ENCODE assay signal across 23 cellular contexts in genomic region chr6:43766964-43767461, GRCh38. TPM values are rescaled to one million over a fixed set of nuclear protein-coding genes. Genes with fewer than 3 reads are reported as not detected.
DNase-seq lines count a peak whose midpoint lies in the region; ATAC-seq and TF ChIP-seq lines count a peak whose summit lies in the region.
"Had no signal": no experiment of that assay in that cellular context is flagged by ENCODE, and none has a peak within 500 bp of the region (broad histone marks: within the 10 kb centered on the region; RNA-seq: fewer than 3 reads in every experiment).

No MANE protein-coding gene starts in this region.

- no peak overlapping the region for H3K4me3 ChIP-seq in liver (ENCODE audit: low read depth in 1 of 3, low read length in 3 of 3)

- no peak for TF ChIP-seq RAD21 in liver (IDR thresholded peaks at IDR 0.05)

- H3K36me3 Mint-ChIP-seq in Calu3 (ENCODE audit: insufficient read depth, unreplicated experiment) (peaks cover 30% of the 10 kb centered on the region), WTC11 (no peaks in the 10 kb centered on the region), progenitor cell of endocrine pancreas (ENCODE audit: insufficient read depth) (no peaks in the 10 kb centered on the region)
- H3K36me3 Mint-ChIP-seq: IgD-negative memory B cell, mesothelial cell of epicardium had no signal

- DNase-seq in Calu3, result peak; percentile 70
- peak; percentile 14 for DNase-seq in WTC11 (ENCODE audit: low spot score)
- no peak for DNase-seq in progenitor cell of endocrine pancreas (ENCODE audit: low spot score, unreplicated experiment)
- DNase-seq in RWPE1 (ENCODE audit: low spot score), result no peak
- no peak for DNase-seq in GF-D8 (lab: John Stamatoyannopoulos, UW)
- DNase-seq: activated CD4-positive, alpha-beta T cell treated with anti-CD3 and anti-CD28 coated beads, Interleukin-2, amount 50 U/mL, for 48 hours; activated CD4-positive, CD25-positive, alpha-beta regulatory T cell; activated naive CD8-positive, alpha-beta T cell treated with anti-CD3 and anti-CD28 coated beads, Interleukin-2, amount 10 ng/mL, durations not matched to agents 7 days and 5 days; C1 segment of cervical spinal cord; effector CD8-positive, alpha-beta T cell; erythroblast; head of caudate nucleus; NCI-H1092 treated with DMSO at 0.1 percent for 48 hours; NCI-H1930; NCI-H226; SHP77; substantia nigra; SW 1271; T1000 had no signal

- intact Hi-C loops in Calu3 (cut with micrococcal nuclease; ENCODE audit: unreplicated experiment), result loop anchor here (1.0 to 2.0 kb wide), 2 partner anchors 43 to 150 kb away; no protein-coding TSS in a partner anchor

- TF ChIP-seq POLR2A in GM18505 (IDR thresholded peaks at IDR 0.05; ENCODE audit: borderline replicate concordance, extremely low read depth, insufficient read depth, insufficient read length), result no peak

- H3K9ac ChIP-seq in liver (ENCODE audit: low read depth in 1 of 2, low read length in 2 of 2), result no peak overlapping the region

- H3K36me3 ChIP-seq in liver (ENCODE audit: control insufficient read depth in 4 of 4, insufficient read depth in 3 of 4, low read depth in 1 of 4, low read length in 3 of 4), result no peaks in the 10 kb centered on the region

- H3K27ac ChIP-seq in liver (ENCODE audit: low read depth in 1 of 2, low read length in 2 of 2) (no peak overlapping the region), RWPE1 (no peak overlapping the region)

- WGBS in liver, result 54% methylated on average over 10 of the region's 10 CpGs

- H3K9me3 Mint-ChIP-seq in Calu3 (ENCODE audit: low read depth, unreplicated experiment), result no peaks in the 10 kb centered on the region
- H3K9me3 Mint-ChIP-seq in WTC11, result no peaks in the 10 kb centered on the region
- H3K9me3 Mint-ChIP-seq in progenitor cell of endocrine pancreas (ENCODE audit: low read depth), result no peaks in the 10 kb centered on the region
- H3K9me3 Mint-ChIP-seq: activated naive CD8-positive, alpha-beta T cell treated with anti-CD3 and anti-CD28 coated beads, Interleukin-2, amount 10 ng/mL, durations not matched to agents 7 days and 5 days; IgD-negative memory B cell; mesothelial cell of epicardium had no signal

- H3K4me1 ChIP-seq in liver (ENCODE audit: control insufficient read depth in 4 of 4, insufficient read depth in 4 of 4, low read length in 3 of 4), result peaks cover 9 to 31% (median 26%) of the 10 kb centered on the region in 4 donors

- BruUV-seq in Calu3 (replicated peaks; lab: Mats Ljungman, UMichigan), result no TSS peak

- H3K4me1 Mint-ChIP-seq in Calu3 (ENCODE audit: low read depth, unreplicated experiment) (peaks cover 53% of the 10 kb centered on the region), WTC11 (peaks cover 30% of the 10 kb centered on the region), progenitor cell of endocrine pancreas (ENCODE audit: low read depth) (peaks cover 36% of the 10 kb centered on the region)

- peak overlapping the region; percentile 29 for H3K4me3 Mint-ChIP-seq in Calu3 (ENCODE audit: low read depth, unreplicated experiment)
- H3K4me3 Mint-ChIP-seq in WTC11, result no peak overlapping the region
- H3K4me3 Mint-ChIP-seq in progenitor cell of endocrine pancreas (ENCODE audit: low read depth), result no peak overlapping the region
- H3K4me3 Mint-ChIP-seq: activated naive CD8-positive, alpha-beta T cell treated with anti-CD3 and anti-CD28 coated beads, Interleukin-2, amount 10 ng/mL, durations not matched to agents 7 days and 5 days; mesothelial cell of epicardium had no signal

- CTCF ChIA-PET in Calu3 (lab: Charles Lee) (interaction anchor here (0.6 to 4.1 kb wide), 7 partner anchors 42 to 312 kb away, joined by 3 to 40 read pairs (median 4); no protein-coding TSS in a partner anchor), WTC11 (lab: Charles Lee) (interaction anchor here (1.0 to 4.7 kb wide), 6 partner anchors 22 to 313 kb away, joined by 4 to 77 read pairs (median 29); no protein-coding TSS in a partner anchor), RWPE1 (lab: Yijun Ruan, JAX) (interaction anchor here (4.0 kb wide), 1 partner anchor 313 kb away, joined by 37 read pairs; no protein-coding TSS in a partner anchor)

- H3K9me3 ChIP-seq in liver (ENCODE audit: control insufficient read depth in 4 of 4, low read length in 3 of 4), result no peaks in the 10 kb centered on the region

- H3K27ac Mint-ChIP-seq in Calu3 (ENCODE audit: unreplicated experiment) (peak overlapping the region; percentile 64), WTC11 (no peak overlapping the region), progenitor cell of endocrine pancreas (peak overlapping the region; percentile 91)
- H3K27ac Mint-ChIP-seq: activated naive CD8-positive, alpha-beta T cell treated with anti-CD3 and anti-CD28 coated beads, Interleukin-2, amount 10 ng/mL, durations not matched to agents 7 days and 5 days; IgD-negative memory B cell; mesothelial cell of epicardium had no signal

- no peak for TF ChIP-seq CTCF in Calu3 (IDR thresholded peaks at IDR 0.05; ENCODE audit: unreplicated experiment)
- no peak for TF ChIP-seq CTCF in WTC11 (IDR thresholded peaks at IDR 0.05)
- TF ChIP-seq CTCF in liver (IDR thresholded peaks at IDR 0.05; ENCODE audit: low read depth, low read length, missing input control), result no peak
- no peak for TF ChIP-seq CTCF in progenitor cell of endocrine pancreas (IDR thresholded peaks at IDR 0.05; ENCODE audit: unreplicated experiment)
- TF ChIP-seq CTCF in RWPE1 (conservative IDR thresholded peaks at IDR 0.05; ENCODE audit: low read depth), result no peak

- POLR2A ChIA-PET in WTC11 (lab: Charles Lee) (interaction anchor here (1.2 kb wide), 1 partner anchor 138 kb away, joined by 4 read pairs; the partner anchor contains the start of gene GTPBP2), RWPE1 (lab: Yijun Ruan, JAX; ENCODE audit: low non-redundant PET) (no interaction called here)

- no peaks in the 10 kb centered on the region for H3K27me3 Mint-ChIP-seq in Calu3 (ENCODE audit: unreplicated experiment)
- H3K27me3 Mint-ChIP-seq in WTC11 (ENCODE audit: low read depth), result peaks cover 11% of the 10 kb centered on the region
- no peaks in the 10 kb centered on the region for H3K27me3 Mint-ChIP-seq in progenitor cell of endocrine pancreas

- ATAC-seq in WTC11 (no peak), GM18505 (IDR thresholded peaks at IDR 0.05; ENCODE audit: unreplicated experiment) (no peak)

- no peaks in the 10 kb centered on the region for H3K27me3 ChIP-seq in liver (ENCODE audit: control insufficient read depth in 4 of 4, insufficient read depth in 4 of 4, low read length in 3 of 4)

TF ChIP-seq in WTC11, 78 proteins besides CTCF, POLR2A, EP300 and RAD21 (continues in another document):
- TF ChIP-seq IRF1 (CRISPR knock-in tag; IDR thresholded peaks at IDR 0.05) (no peak), ETV6 (CRISPR knock-in tag; IDR thresholded peaks at IDR 0.05) (no peak), ZNF219 (CRISPR knock-in tag; IDR thresholded peaks at IDR 0.05; ENCODE audit: borderline replicate concordance) (no peak)

TF ChIP-seq in liver, 16 proteins besides CTCF, POLR2A, EP300 and RAD21:
- TF ChIP-seq ZBTB33 (IDR thresholded peaks at IDR 0.05) (no peak), HNF4G (IDR thresholded peaks at IDR 0.05) (no peak), SP1 (IDR thresholded peaks at IDR 0.05) (peak; percentile 15), RXRA (IDR thresholded peaks at IDR 0.05) (peak in 1 of 2 donors; percentile 16), HNF4A (conservative IDR thresholded peaks at IDR 0.05) (peak; percentile 53 to 64)

RNA-seq across cellular contexts. Expression of gene VEGFA, which starts 3.0 kb away (rescaled TPM):
- total RNA-seq in Calu3 (2022), result 345 and 407 TPM in 2 replicates
- 41.9 to 44.4 TPM (median 43.8 TPM) in 3 replicates for total RNA-seq in WTC11 (2021)
- total RNA-seq in liver, result 100 to 1,000 TPM in 1 of 2 donors, 10 to 100 TPM in 1; 35.5 to 160 TPM
- polyA plus RNA-seq in liver, result 10 to 100 TPM; 14.7 to 94.8 TPM
- total RNA-seq in progenitor cell of endocrine pancreas, result 243 and 267 TPM in 2 replicates

Comparison
In these comparisons a context has a peak if more than half of its experiments do, and no peak if none do; other contexts are left out.
1. DNase-seq: peak in Calu3 (single experiment) and WTC11 (single experiment); none in progenitor cell of endocrine pancreas (single experiment), RWPE1 (single experiment) and GF-D8 (single experiment).